ENCODE assay signal across 8 cellular contexts in genomic region chr5:79109527-79110492, GRCh38. TPM values are rescaled to one million over a fixed set of nuclear protein-coding genes. Genes with fewer than 3 reads are reported as not detected.
A peak's percentile ranks its signal among the peaks of the same experiment; 100 is the strongest.
DNase-seq lines count a peak whose midpoint lies in the region; ATAC-seq and TF ChIP-seq lines count a peak whose summit lies in the region.

No MANE protein-coding gene starts in this region.

- intact Hi-C loops in HCT116 (cut with micrococcal nuclease), result loop anchor here (1.0 to 10.0 kb wide), 2 partner anchors 85 to 215 kb away; no protein-coding TSS in a partner anchor

- no peak for TF ChIP-seq POLR2A in HCT116 (IDR thresholded peaks at IDR 0.05; ENCODE audit: borderline replicate concordance, extremely low read depth, insufficient read depth, insufficient read length)

- TF ChIP-seq CTCF in HCT116 (IDR thresholded peaks at IDR 0.05 in 2 of 3, conservative IDR thresholded peaks at IDR 0.05 in 1 of 3; ENCODE audit: borderline replicate concordance in 1 of 3, insufficient read depth in 1 of 3, low read depth in 2 of 3, low read length in 2 of 3), result peak; percentile 54 to 84 (median 81); a peak in 5 of 6 replicates

- BruUV-seq in HCT116 (replicated peaks; lab: Mats Ljungman, UMichigan), result no TSS peak

- peak; percentile 27 for DNase-seq in AG20443 (ENCODE audit: low spot score)
- peak; percentile 29 for DNase-seq in HCT116 (ENCODE audit: low read depth, low spot score)
- peak; percentile 28 for DNase-seq in activated CD8-positive, alpha-beta memory T cell treated with anti-CD3 and anti-CD28 coated beads, Interleukin-2, amount 50 U/mL, for 4 hours
- peak; percentile 27 for DNase-seq in left kidney (ENCODE audit: low read depth, low spot score)
- DNase-seq in DMS153 treated with DMSO at 0.1 percent for 48 hours (lab: John Stamatoyannopoulos, UW; ENCODE audit: unreplicated experiment), result no peak
- DNase-seq in RKO (ENCODE audit: low spot score), result no peak
- DNase-seq in NCI-H1436 treated with DMSO at 0.1 percent for 48 hours (lab: John Stamatoyannopoulos, UW), result no peak

- no peak overlapping the region for H3K4me3 ChIP-seq in HCT116 (replicated peaks in 1 of 2; ENCODE audit: low read depth in 1 of 2, low read length in 2 of 2)

- H3K36me3 ChIP-seq in HCT116 (ENCODE audit: control insufficient read depth in 1 of 2, insufficient read depth in 2 of 2, low read length in 2 of 2), result no peaks in the 10 kb centered on the region

- H3K27ac ChIP-seq in HCT116 (ENCODE audit: low read depth, low read length), result no peak overlapping the region

- H3K9me3 ChIP-seq in HCT116 (ENCODE audit: control insufficient read depth in 1 of 2, insufficient read depth in 1 of 2, low read depth in 1 of 2, low read length in 2 of 2), result no peaks in the 10 kb centered on the region

- ATAC-seq in HCT116, result peak; percentile 92
- no peak for ATAC-seq in GM18511 (IDR thresholded peaks at IDR 0.05; ENCODE audit: unreplicated experiment)

- POLR2A ChIA-PET in HCT116 (lab: Charles Lee), result no interaction called here

- no peak overlapping the region for H3K9ac ChIP-seq in HCT116 (ENCODE audit: low read length)

- H2AFZ ChIP-seq in HCT116 (ENCODE audit: low read depth, low read length, poor library complexity, severe bottlenecking), result peak overlapping the region; percentile 17

- H3K4me1 ChIP-seq in HCT116 (ENCODE audit: control insufficient read depth in 1 of 2, insufficient read depth in 2 of 2, low read length in 2 of 2), result no peaks in the 10 kb centered on the region

- TF ChIP-seq RAD21 in HCT116 (IDR thresholded peaks at IDR 0.05; ENCODE audit: low read depth), result peak; percentile 60

- no peaks in the 10 kb centered on the region for H3K9me2 ChIP-seq in HCT116 (ENCODE audit: insufficient read depth)

- no peaks in the 10 kb centered on the region for H4K20me1 ChIP-seq in HCT116 (ENCODE audit: insufficient read depth)

- H3K27me3 ChIP-seq in HCT116 (ENCODE audit: insufficient read depth, low read length), result no peaks in the 10 kb centered on the region

- CTCF ChIA-PET in HCT116 (lab: Charles Lee), result interaction anchor here (1.0 to 2.0 kb wide), 3 partner anchors 23 to 89 kb away, joined by 5 to 11 read pairs (median 7); no protein-coding TSS in a partner anchor

- peak overlapping the region; percentile 23 for H3K4me2 ChIP-seq in HCT116 (ENCODE audit: low read length)

- RAD21 ChIA-PET in HCT116 (lab: Charles Lee; ENCODE audit: low non-redundant PET in 1 of 2, low total read pairs in 2 of 2, uncharacterized antibody in 2 of 2, unreplicated experiment in 2 of 2), result no interaction called here

- H3K79me2 ChIP-seq in HCT116 (ENCODE audit: insufficient read depth, low read length), result no peaks in the 10 kb centered on the region

TF ChIP-seq in HCT116, 20 proteins besides CTCF, POLR2A, EP300 and RAD21:
- no peak for TF ChIP-seq REST (IDR thresholded peaks at IDR 0.05; ENCODE audit: low read depth)
- no peak for TF ChIP-seq EZH2 (IDR thresholded peaks at IDR 0.05)
- TF ChIP-seq SP1 (IDR thresholded peaks at IDR 0.05; ENCODE audit: low read depth), result no peak
- TF ChIP-seq ZBTB33 (IDR thresholded peaks at IDR 0.05; ENCODE audit: extremely low read depth, insufficient replicate concordance, low read length), result no peak
- no peak for TF ChIP-seq EGR1 (IDR thresholded peaks at IDR 0.05; ENCODE audit: low read depth)
- TF ChIP-seq CBX3 (IDR thresholded peaks at IDR 0.05; ENCODE audit: low read depth), result no peak
- no peak for TF ChIP-seq JUND (IDR thresholded peaks at IDR 0.05)
- no peak for TF ChIP-seq ZFX (IDR thresholded peaks at IDR 0.05)
- no peak for TF ChIP-seq YY1 (IDR thresholded peaks at IDR 0.05; ENCODE audit: extremely low read depth, insufficient replicate concordance, low read depth, low read length)
- no peak for TF ChIP-seq ATF3 (IDR thresholded peaks at IDR 0.05)
- no peak for TF ChIP-seq ZNF274 (IDR thresholded peaks at IDR 0.05; ENCODE audit: low read depth, low read length)
- TF ChIP-seq POLR2AphosphoS5 (IDR thresholded peaks at IDR 0.05; ENCODE audit: low read depth, low read length), result no peak
- no peak for TF ChIP-seq TCF7L2 (IDR thresholded peaks at IDR 0.05; ENCODE audit: borderline replicate concordance, extremely low read depth, insufficient read depth, insufficient read length)
- TF ChIP-seq EZH2phosphoT487 (IDR thresholded peaks at IDR 0.05; ENCODE audit: borderline replicate concordance), result no peak
- no peak for TF ChIP-seq SIN3A (IDR thresholded peaks at IDR 0.05; ENCODE audit: low read depth)
- no peak for TF ChIP-seq MAX (IDR thresholded peaks at IDR 0.05)
- TF ChIP-seq CEBPB (IDR thresholded peaks at IDR 0.05; ENCODE audit: low read depth), result no peak

RNA-seq across cellular contexts. Expression of gene BHMT, which starts 1.8 kb away (rescaled TPM):
- total RNA-seq in HCT116 (2021; ENCODE audit: unreplicated experiment), result 0.44 TPM
- not detected in 2 replicates for polyA plus RNA-seq in HCT116 (2012)

RNA-seq across cellular contexts. Expression of gene BHMT2, which starts 40.2 kb away (rescaled TPM):
- total RNA-seq in HCT116 (2021; ENCODE audit: unreplicated experiment), result 0.20 TPM
- 0.04 TPM in 1 of 2 replicates, not detected in the other for polyA plus RNA-seq in HCT116 (2012)

RNA-seq across cellular contexts. Expression of gene DMGDH, which starts 40.3 kb away (rescaled TPM):
- total RNA-seq in HCT116 (2021; ENCODE audit: unreplicated experiment), result 2.3 TPM
- polyA plus RNA-seq in HCT116 (2012), result 1.3 and 2.0 TPM in 2 replicates

Comparison
In these comparisons a context has a peak if more than half of its experiments do, and no peak if none do; other contexts are left out.
1. DNase-seq: peak in AG20443 (single experiment), HCT116 (single experiment), activated CD8-positive, alpha-beta memory T cell treated with anti-CD3 and anti-CD28 coated beads, Interleukin-2, amount 50 U/mL, for 4 hours (single experiment) and left kidney (single experiment); none in DMS153 treated with DMSO at 0.1 percent for 48 hours (single experiment), RKO (single experiment) and NCI-H1436 treated with DMSO at 0.1 percent for 48 hours (single experiment).